In genomic region chr1:157044326-157044725, GRCh38 we compare ENCODE assay signal across 12 cellular contexts. TPM values are rescaled to one million over a fixed set of nuclear protein-coding genes. Genes with fewer than 3 reads are reported as not detected.
DNase-seq lines count a peak whose midpoint lies in the region; ATAC-seq and TF ChIP-seq lines count a peak whose summit lies in the region.
"Had no signal": no experiment of that assay in that cellular context is flagged by ENCODE, and none has a peak within 500 bp of the region (broad histone marks: within the 10 kb centered on the region; RNA-seq: fewer than 3 reads in every experiment).

No MANE protein-coding gene starts in this region.

- H3K27me3 ChIP-seq in BE2C (no peaks in the 10 kb centered on the region), esophagus muscularis mucosa (no peaks in the 10 kb centered on the region), neuronal stem cell (ENCODE audit: control insufficient read depth in 3 of 3, insufficient read depth in 3 of 3, low read depth in 1 of 3, low read length in 3 of 3) (no peaks in the 10 kb centered on the region)

- H4K91ac ChIP-seq in neuronal stem cell (ENCODE audit: low read depth, low read length, poor library complexity) = no peak overlapping the region

- H3K36me3 ChIP-seq in BE2C (no peaks in the 10 kb centered on the region; the same call in 1 of the 2 replicates), esophagus muscularis mucosa (no peaks in the 10 kb centered on the region), neuronal stem cell (replicated peaks in 1 of 2; ENCODE audit: control insufficient read depth in 2 of 2, insufficient read depth in 2 of 2, low read length in 2 of 2) (peaks cover 0 to 13% of the 10 kb centered on the region in 2 donors)

- TF ChIP-seq POLR2A in esophagus muscularis mucosa (IDR thresholded peaks at IDR 0.05; ENCODE audit: low read depth) = no peak

- peaks cover 2% of the 10 kb centered on the region for H3K79me1 ChIP-seq in neuronal stem cell (ENCODE audit: low read depth, low read length)

- peak overlapping the region; percentile 41 for H3K4me2 ChIP-seq in neuronal stem cell (ENCODE audit: insufficient read depth, low read length, poor library complexity, severe bottlenecking)

- no peak overlapping the region for H3K14ac ChIP-seq in neuronal stem cell (ENCODE audit: low read length)

- H3K9me3 ChIP-seq in BE2C (no peaks in the 10 kb centered on the region; the same call in 1 of the 2 replicates), esophagus muscularis mucosa (no peaks in the 10 kb centered on the region), neuronal stem cell (replicated peaks in 1 of 2; ENCODE audit: control insufficient read depth in 2 of 2, insufficient read depth in 1 of 2, low read depth in 1 of 2, low read length in 2 of 2) (no peaks in the 10 kb centered on the region)

- H3K4me1 ChIP-seq in BE2C = no peaks in the 10 kb centered on the region; the same call in none of the 2 replicates
- H3K4me1 ChIP-seq in esophagus muscularis mucosa = peaks cover 34 to 63% (median 59%) of the 10 kb centered on the region in 4 donors
- peaks cover 11 to 14% of the 10 kb centered on the region in 2 donors for H3K4me1 ChIP-seq in neuronal stem cell (ENCODE audit: control insufficient read depth in 2 of 2, insufficient read depth in 1 of 2, low read depth in 1 of 2, low read length in 2 of 2)

- ATAC-seq in GM19455 (IDR thresholded peaks at IDR 0.05; ENCODE audit: unreplicated experiment) = no peak

- no peak overlapping the region for H2BK12ac ChIP-seq in neuronal stem cell (ENCODE audit: low read length)

- no peak for TF ChIP-seq CTCF in BE2C (IDR thresholded peaks at IDR 0.05; ENCODE audit: low read depth, low read length)
- TF ChIP-seq CTCF in esophagus muscularis mucosa (IDR thresholded peaks at IDR 0.05) = no peak

- H2AK5ac ChIP-seq in neuronal stem cell (ENCODE audit: low read depth, low read length) = no peak overlapping the region

- H2BK120ac ChIP-seq in neuronal stem cell (ENCODE audit: low read depth, low read length) = no peak overlapping the region

- no peak overlapping the region for H2BK15ac ChIP-seq in neuronal stem cell (ENCODE audit: low read length)

- no peak overlapping the region for H3K18ac ChIP-seq in neuronal stem cell (ENCODE audit: low read length)

- no peak overlapping the region for H2AFZ ChIP-seq in neuronal stem cell (ENCODE audit: low read length)

- DNase-seq in BE2C (no peak), NCI-H526 treated with DMSO at 0.1 percent for 48 hours (lab: John Stamatoyannopoulos, UW) (peak; percentile 41), esophagus muscularis mucosa (ENCODE audit: extremely low spot score) (no peak), neuronal stem cell (ENCODE audit: low spot score) (no peak), NCI-H345 treated with DMSO at 0.1 percent for 48 hours (lab: John Stamatoyannopoulos, UW; ENCODE audit: unreplicated experiment) (no peak), HCEC 1CT (no peak)
- no peak for DNase-seq in stimulated activated CD4-positive, alpha-beta T cell treated with anti-CD3 and anti-CD28 coated beads, Interleukin-15, amount 100 ng/mL, for 24 hours
- DNase-seq: RPMI8226; stimulated activated CD4-positive, alpha-beta T cell treated with anti-CD3 and anti-CD28 coated beads, Interleukin-4, amount 100 ng/mL, for 24 hours had no signal

- H3K27ac ChIP-seq in esophagus muscularis mucosa (replicated peaks in 1 of 4) (peak overlapping the region in 1 of 4 donors; percentile 93), neuronal stem cell (replicated peaks; ENCODE audit: low read length) (no peak overlapping the region)

- intact Hi-C loops in esophagus muscularis mucosa (cut with DNase I) = no loop called here

- peak overlapping the region; percentile 92 for H3K4me3 ChIP-seq in BE2C (ENCODE audit: low read depth, low read length)
- peak overlapping the region; percentile 68 to 90 (median 77) for H3K4me3 ChIP-seq in esophagus muscularis mucosa
- H3K4me3 ChIP-seq in neuronal stem cell (ENCODE audit: low read length in 2 of 2) = peak overlapping the region in 1 of 2 donors; percentile 82

- H3K23ac ChIP-seq in neuronal stem cell (ENCODE audit: low read depth, low read length, poor library complexity) = no peak overlapping the region

- H4K8ac ChIP-seq in neuronal stem cell (ENCODE audit: low read depth, low read length) = no peak overlapping the region

- H2BK5ac ChIP-seq in neuronal stem cell (ENCODE audit: low read length) = no peak overlapping the region

- H3K9ac ChIP-seq in neuronal stem cell (ENCODE audit: low read depth, low read length, poor library complexity) = no peak overlapping the region

- no peak for TF ChIP-seq EP300 in esophagus muscularis mucosa (IDR thresholded peaks at IDR 0.05)

- WGBS in esophagus muscularis mucosa = 37% methylated on average over 6 of the region's 6 CpGs
- WGBS in neuronal stem cell (ENCODE audit: extremely low coverage in 2 of 2, insufficient read length in 2 of 2, insufficient replicate concordance in 1 of 2), 2 donors = no CpG with 5 or more reads among the region's 6 CpGs

- no peak overlapping the region for H3K4ac ChIP-seq in neuronal stem cell (ENCODE audit: low read length)

RNA-seq across cellular contexts. Expression of gene ARHGEF11, which starts 1.2 kb away (rescaled TPM):
- polyA plus RNA-seq in BE2C (2012; ENCODE audit: insufficient read depth, insufficient read length, low read depth) = 44.0 TPM
- 10 to 100 TPM; 36.5 to 54.2 (median 41.2) TPM for total RNA-seq in esophagus muscularis mucosa
- polyA plus RNA-seq in neuronal stem cell (2013, experiment 1 of 2) = 14.5 TPM
- polyA plus RNA-seq in neuronal stem cell (2013, experiment 2 of 2) = 14.6 TPM

RNA-seq across cellular contexts. Expression of gene ETV3L, which starts 55.3 kb away (rescaled TPM):
- polyA plus RNA-seq in BE2C (2012; ENCODE audit: insufficient read depth, insufficient read length, low read depth) = not detected
- not detected for total RNA-seq in esophagus muscularis mucosa
- 0.04 TPM for polyA plus RNA-seq in neuronal stem cell (2013, experiment 1 of 2)
- 0.03 TPM for polyA plus RNA-seq in neuronal stem cell (2013, experiment 2 of 2)
- total RNA-seq: Daoy, glomerular endothelial cell had no signal
